ENCODE assay signal across 2 cellular contexts in genomic region chr2:46163804-46164569, GRCh38.
A peak's percentile ranks its signal among the peaks of the same experiment; 100 is the strongest.
TF ChIP-seq lines count a peak whose summit lies in the region.

No MANE protein-coding gene starts in this region.

TF ChIP-seq in A549, 52 proteins besides CTCF, POLR2A, EP300 and RAD21 (continued from another document and continues in another):
- TF ChIP-seq NFE2L2 (conservative IDR thresholded peaks at IDR 0.05; ENCODE audit: low read length) (no peak), FOXS1 (CRISPR knock-in tag; IDR thresholded peaks at IDR 0.05) (no peak), CEBPB (IDR thresholded peaks at IDR 0.05) (peak in 1 of 2 experiments; percentile 71; a peak in 2 of 4 replicates), KDM5A (IDR thresholded peaks at IDR 0.05) (no peak), HDAC2 (IDR thresholded peaks at IDR 0.05) (no peak), MAX (IDR thresholded peaks at IDR 0.05) (peak; percentile 86), NPAS2 (CRISPR knock-in tag; IDR thresholded peaks at IDR 0.05; ENCODE audit: borderline replicate concordance) (no peak), RFX5 (IDR thresholded peaks at IDR 0.05) (no peak), JUN (IDR thresholded peaks at IDR 0.05) (peak; percentile 48 to 85; a peak in 3 of 5 replicates), SREBF2 (IDR thresholded peaks at IDR 0.05) (no peak), RARB (CRISPR knock-in tag; IDR thresholded peaks at IDR 0.05) (no peak), HOXB13 (CRISPR knock-in tag; IDR thresholded peaks at IDR 0.05; ENCODE audit: low read depth) (peak; percentile 43; the same call in 1 of the 2 replicates), CBX8 (IDR thresholded peaks at IDR 0.05) (no peak), TP53 (CRISPR knock-in tag; IDR thresholded peaks at IDR 0.05) (no peak), MAFK (IDR thresholded peaks at IDR 0.05; ENCODE audit: partially characterized antibody) (no peak), ZSCAN20 (CRISPR knock-in tag; IDR thresholded peaks at IDR 0.05) (no peak), SMC3 (IDR thresholded peaks at IDR 0.05) (peak; percentile 38), MYC (IDR thresholded peaks at IDR 0.05; ENCODE audit: borderline replicate concordance, low read length) (no peak), ZFP36 (IDR thresholded peaks at IDR 0.05; ENCODE audit: borderline replicate concordance, partially characterized antibody) (no peak), RNF2 (IDR thresholded peaks at IDR 0.05; ENCODE audit: borderline replicate concordance, low read depth) (no peak), TFCP2L1 (CRISPR knock-in tag; IDR thresholded peaks at IDR 0.05) (no peak), POLR2AphosphoS2 (conservative IDR thresholded peaks at IDR 0.05; ENCODE audit: low read length) (no peak), PHF8 (IDR thresholded peaks at IDR 0.05; ENCODE audit: borderline replicate concordance, low read depth) (no peak), FOSL2 (IDR thresholded peaks at IDR 0.05) (peak; percentile 74), FOSL2 (CRISPR knock-in tag; IDR thresholded peaks at IDR 0.05) (peak; percentile 86), NR3C1 (IDR thresholded peaks at IDR 0.05) (no peak), JUNB (IDR thresholded peaks at IDR 0.05) (peak; percentile 88), RCOR1 (IDR thresholded peaks at IDR 0.05; ENCODE audit: low read depth, low read length) (no peak), FOSB (CRISPR knock-in tag; IDR thresholded peaks at IDR 0.05) (0 out of 2 replicates have a peak, but pooled peaks have one; percentile 40), CHD4 (IDR thresholded peaks at IDR 0.05; ENCODE audit: borderline replicate concordance) (no peak), EHF (CRISPR knock-in tag; IDR thresholded peaks at IDR 0.05) (no peak), GATA3 (IDR thresholded peaks at IDR 0.05; ENCODE audit: borderline replicate concordance) (peak; percentile 93), MAZ (IDR thresholded peaks at IDR 0.05; ENCODE audit: borderline replicate concordance, low read depth, low read length) (no peak), KDM1A (IDR thresholded peaks at IDR 0.05; ENCODE audit: low read depth) (no peak), EHMT2 (IDR thresholded peaks at IDR 0.05; ENCODE audit: low read depth) (no peak), ZNF302 (CRISPR knock-in tag; IDR thresholded peaks at IDR 0.05) (no peak)
- TF ChIP-seq, protein P1, sequence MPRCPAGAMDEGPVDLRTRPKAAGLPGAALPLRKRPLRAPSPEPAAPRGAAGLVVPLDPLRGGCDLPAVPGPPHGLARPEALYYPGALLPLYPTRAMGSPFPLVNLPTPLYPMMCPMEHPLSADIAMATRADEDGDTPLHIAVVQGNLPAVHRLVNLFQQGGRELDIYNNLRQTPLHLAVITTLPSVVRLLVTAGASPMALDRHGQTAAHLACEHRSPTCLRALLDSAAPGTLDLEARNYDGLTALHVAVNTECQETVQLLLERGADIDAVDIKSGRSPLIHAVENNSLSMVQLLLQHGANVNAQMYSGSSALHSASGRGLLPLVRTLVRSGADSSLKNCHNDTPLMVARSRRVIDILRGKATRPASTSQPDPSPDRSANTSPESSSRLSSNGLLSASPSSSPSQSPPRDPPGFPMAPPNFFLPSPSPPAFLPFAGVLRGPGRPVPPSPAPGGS (IDR thresholded peaks at IDR 0.05), result peak; percentile 53; the same call in 1 of the 3 replicates
- TF ChIP-seq, protein P2, sequence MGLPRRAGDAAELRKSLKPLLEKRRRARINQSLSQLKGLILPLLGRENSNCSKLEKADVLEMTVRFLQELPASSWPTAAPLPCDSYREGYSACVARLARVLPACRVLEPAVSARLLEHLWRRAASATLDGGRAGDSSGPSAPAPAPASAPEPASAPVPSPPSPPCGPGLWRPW (IDR thresholded peaks at IDR 0.05), result no peak
- TF ChIP-seq, protein P3, sequence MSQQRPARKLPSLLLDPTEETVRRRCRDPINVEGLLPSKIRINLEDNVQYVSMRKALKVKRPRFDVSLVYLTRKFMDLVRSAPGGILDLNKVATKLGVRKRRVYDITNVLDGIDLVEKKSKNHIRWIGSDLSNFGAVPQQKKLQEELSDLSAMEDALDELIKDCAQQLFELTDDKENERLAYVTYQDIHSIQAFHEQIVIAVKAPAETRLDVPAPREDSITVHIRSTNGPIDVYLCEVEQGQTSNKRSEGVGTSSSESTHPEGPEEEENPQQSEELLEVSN (IDR thresholded peaks at IDR 0.05; ENCODE audit: borderline replicate concordance, low read depth), result no peak
- TF ChIP-seq, protein P4, sequence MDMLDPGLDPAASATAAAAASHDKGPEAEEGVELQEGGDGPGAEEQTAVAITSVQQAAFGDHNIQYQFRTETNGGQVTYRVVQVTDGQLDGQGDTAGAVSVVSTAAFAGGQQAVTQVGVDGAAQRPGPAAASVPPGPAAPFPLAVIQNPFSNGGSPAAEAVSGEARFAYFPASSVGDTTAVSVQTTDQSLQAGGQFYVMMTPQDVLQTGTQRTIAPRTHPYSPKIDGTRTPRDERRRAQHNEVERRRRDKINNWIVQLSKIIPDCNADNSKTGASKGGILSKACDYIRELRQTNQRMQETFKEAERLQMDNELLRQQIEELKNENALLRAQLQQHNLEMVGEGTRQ (IDR thresholded peaks at IDR 0.05), result no peak
- TF ChIP-seq, protein P5, sequence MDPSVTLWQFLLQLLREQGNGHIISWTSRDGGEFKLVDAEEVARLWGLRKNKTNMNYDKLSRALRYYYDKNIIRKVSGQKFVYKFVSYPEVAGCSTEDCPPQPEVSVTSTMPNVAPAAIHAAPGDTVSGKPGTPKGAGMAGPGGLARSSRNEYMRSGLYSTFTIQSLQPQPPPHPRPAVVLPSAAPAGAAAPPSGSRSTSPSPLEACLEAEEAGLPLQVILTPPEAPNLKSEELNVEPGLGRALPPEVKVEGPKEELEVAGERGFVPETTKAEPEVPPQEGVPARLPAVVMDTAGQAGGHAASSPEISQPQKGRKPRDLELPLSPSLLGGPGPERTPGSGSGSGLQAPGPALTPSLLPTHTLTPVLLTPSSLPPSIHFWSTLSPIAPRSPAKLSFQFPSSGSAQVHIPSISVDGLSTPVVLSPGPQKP (IDR thresholded peaks at IDR 0.05; ENCODE audit: low read depth, low read length), result no peak

TF ChIP-seq in GM23338, 12 proteins besides CTCF, POLR2A, EP300 and RAD21 (continued from another document):
- TF ChIP-seq POLR2AphosphoS5 (IDR thresholded peaks at IDR 0.05; ENCODE audit: low read depth), result no peak
